ENCODE assay signal across 8 cellular contexts in genomic region chr15:48177875-48178611, GRCh38. TPM values are rescaled to one million over a fixed set of nuclear protein-coding genes. Genes with fewer than 3 reads are reported as not detected.
DNase-seq lines count a peak whose midpoint lies in the region; ATAC-seq and TF ChIP-seq lines count a peak whose summit lies in the region.

Gene MYEF2, minus strand, starts transcription at chr15:48178295. Its CDS starts 58 bp downstream, at chr15:48178237.

- no peaks in the 10 kb centered on the region for H3F3A ChIP-seq in OCI-LY1 (ENCODE audit: insufficient read depth, low read length)

- H3K27ac ChIP-seq in BLaER1 treated with 17β-estradiol and CSF1 and Interleukin-3, amounts not matched to agents 10 nM and 100 nM: peak within 1 kb of the TSS; percentile 59 to 80 (median 66); a peak in 21 of 22 replicates
- peak within 1 kb of the TSS; percentile 13 for H3K27ac ChIP-seq in OCI-LY1 (ENCODE audit: low read depth, low read length, poor library complexity, severe bottlenecking)

- peak within 1 kb of the TSS; percentile 93 for H3K27ac Mint-ChIP-seq in activated T-helper 2 cell treated with anti-CD3 and anti-CD28 coated beads, Interferon-gamma antibody, Interleukin-2, Interleukin-4, amounts not matched to agents 10 μg/mL and 5 μg/mL and 100 μg/mL, durations not matched to agents 14 hours and 24 hours and 36 hours
- H3K27ac Mint-ChIP-seq in naive thymus-derived CD8-positive, alpha-beta T cell: peak within 1 kb of the TSS; percentile 78 to 96 (median 92)

- H3K9me3 ChIP-seq in BLaER1 treated with 17β-estradiol and CSF1 and Interleukin-3, amounts not matched to agents 10 nM and 100 nM (replicated peaks in 1 of 11): peaks cover 0 to 6% (median 0%) of the 10 kb centered on the region in 11 experiments; a peak in 3 of 22 replicates
- H3K9me3 ChIP-seq in OCI-LY1 (ENCODE audit: low read length): 0 out of 2 replicates have a peak, but pooled peaks cover 2% of the 10 kb centered on the region

- no peaks in the 10 kb centered on the region for H3K36me3 ChIP-seq in BLaER1 treated with 17β-estradiol and CSF1 and Interleukin-3, amounts not matched to agents 10 nM and 100 nM
- H3K36me3 ChIP-seq in OCI-LY1 (ENCODE audit: insufficient read depth, low read length): no peaks in the 10 kb centered on the region

- H3K36me3 Mint-ChIP-seq in activated T-helper 2 cell treated with anti-CD3 and anti-CD28 coated beads, Interferon-gamma antibody, Interleukin-2, Interleukin-4, amounts not matched to agents 10 μg/mL and 5 μg/mL and 100 μg/mL, durations not matched to agents 14 hours and 24 hours and 36 hours (ENCODE audit: low read depth): peaks cover 26% of the 10 kb centered on the region
- peaks cover 2 to 7% (median 7%) of the 10 kb centered on the region in 3 donors for H3K36me3 Mint-ChIP-seq in naive thymus-derived CD8-positive, alpha-beta T cell

- TF ChIP-seq CTCF in OCI-LY1 (IDR thresholded peaks at IDR 0.05; ENCODE audit: low read length) (no peak), fibroblast of pulmonary artery (IDR thresholded peaks at IDR 0.05; ENCODE audit: low read length, missing control alignments) (no peak)

- H3K4me2 ChIP-seq in BLaER1 treated with 17β-estradiol and CSF1 and Interleukin-3, amounts not matched to agents 10 nM and 100 nM: peak within 1 kb of the TSS; percentile 47 to 68 (median 58)
- H3K4me2 ChIP-seq in OCI-LY1 (ENCODE audit: low read length): peak within 1 kb of the TSS; percentile 83

- ATAC-seq in GM19351 (IDR thresholded peaks at IDR 0.05; ENCODE audit: unreplicated experiment) (peak; percentile 80), HG03520 (IDR thresholded peaks at IDR 0.05; ENCODE audit: unreplicated experiment) (peak; percentile 74)
- ATAC-seq in naive thymus-derived CD8-positive, alpha-beta T cell: peak; percentile 79 to 81

- H3K4me3 Mint-ChIP-seq in activated T-helper 2 cell treated with anti-CD3 and anti-CD28 coated beads, Interferon-gamma antibody, Interleukin-2, Interleukin-4, amounts not matched to agents 10 μg/mL and 5 μg/mL and 100 μg/mL, durations not matched to agents 14 hours and 24 hours and 36 hours (ENCODE audit: low read depth): peak within 1 kb of the TSS; percentile 90
- H3K4me3 Mint-ChIP-seq in naive thymus-derived CD8-positive, alpha-beta T cell: peak within 1 kb of the TSS; percentile 90 to 96 (median 94)

- peaks cover 18% of the 10 kb centered on the region for H3K4me1 Mint-ChIP-seq in activated T-helper 2 cell treated with anti-CD3 and anti-CD28 coated beads, Interferon-gamma antibody, Interleukin-2, Interleukin-4, amounts not matched to agents 10 μg/mL and 5 μg/mL and 100 μg/mL, durations not matched to agents 14 hours and 24 hours and 36 hours (ENCODE audit: low read depth)
- peaks cover 11 to 21% (median 16%) of the 10 kb centered on the region in 4 donors for H3K4me1 Mint-ChIP-seq in naive thymus-derived CD8-positive, alpha-beta T cell

- POLR2A ChIA-PET in naive thymus-derived CD8-positive, alpha-beta T cell (lab: Charles Lee): no interaction called here

- H3K4me3 ChIP-seq in BLaER1 treated with 17β-estradiol and CSF1 and Interleukin-3, amounts not matched to agents 10 nM and 100 nM: peak within 1 kb of the TSS; percentile 56 to 74 (median 64)
- H3K4me3 ChIP-seq in OCI-LY1 (ENCODE audit: low read depth, low read length, poor library complexity, severe bottlenecking) (peak within 1 kb of the TSS; percentile 69), fibroblast of pulmonary artery (replicated peaks; ENCODE audit: low read depth, low read length) (peak within 1 kb of the TSS; percentile 51)

- H3K79me2 ChIP-seq in OCI-LY1 (ENCODE audit: insufficient read depth, low read length): peaks cover 41% of the 10 kb centered on the region

- no peaks in the 10 kb centered on the region for H3K9me2 ChIP-seq in OCI-LY1 (ENCODE audit: low read depth, low read length)

- peak within 1 kb of the TSS; percentile 68 to 85 (median 76) for H3K9ac ChIP-seq in BLaER1 treated with 17β-estradiol and CSF1 and Interleukin-3, amounts not matched to agents 10 nM and 100 nM
- H3K9ac ChIP-seq in OCI-LY1 (ENCODE audit: low read length): peak within 1 kb of the TSS; percentile 81

- intact Hi-C loops in activated T-helper 2 cell treated with anti-CD3 and anti-CD28 coated beads, Interferon-gamma antibody, Interleukin-2, Interleukin-4, amounts not matched to agents 10 μg/mL and 5 μg/mL and 100 μg/mL, durations not matched to agents 14 hours and 24 hours and 36 hours (cut with micrococcal nuclease): loop anchor here (5.0 kb wide), 1 partner anchor 154 kb away; the partner anchor contains the start of gene DUT

- no peaks in the 10 kb centered on the region; a peak in 1 of 22 replicates for H3K27me3 ChIP-seq in BLaER1 treated with 17β-estradiol and CSF1 and Interleukin-3, amounts not matched to agents 10 nM and 100 nM
- H3K27me3 ChIP-seq in OCI-LY1 (ENCODE audit: insufficient read depth, low read length): no peaks in the 10 kb centered on the region

- H4K20me1 ChIP-seq in BLaER1 treated with 17β-estradiol and CSF1 and Interleukin-3, amounts not matched to agents 10 nM and 100 nM: no peaks in the 10 kb centered on the region
- H4K20me1 ChIP-seq in OCI-LY1 (ENCODE audit: insufficient read depth, low read length): no peaks in the 10 kb centered on the region

- DNase-seq in activated T-helper 2 cell treated with anti-CD3 and anti-CD28 coated beads, Interferon-gamma antibody, Interleukin-2, Interleukin-4, amounts not matched to agents 10 μg/mL and 5 μg/mL and 100 μg/mL, durations not matched to agents 14 hours and 24 hours and 36 hours (ENCODE audit: low spot score): peak; percentile 73
- DNase-seq in fibroblast of pulmonary artery (ENCODE audit: low read depth): peak; percentile 48
- peak; percentile 41 to 88 (median 61) for DNase-seq in naive thymus-derived CD8-positive, alpha-beta T cell
- DNase-seq in stimulated activated naive CD4-positive, alpha-beta T cell (lab: John Stamatoyannopoulos, UW): peak; percentile 6 to 75 (median 45)

- H3K4me1 ChIP-seq in BLaER1 treated with 17β-estradiol and CSF1 and Interleukin-3, amounts not matched to agents 10 nM and 100 nM: peaks cover 0 to 8% (median 0%) of the 10 kb centered on the region in 10 experiments; a peak in 5 of 20 replicates
- peaks cover 30% of the 10 kb centered on the region for H3K4me1 ChIP-seq in OCI-LY1 (ENCODE audit: insufficient read depth, low read length, severe bottlenecking)

- peaks cover 17% of the 10 kb centered on the region for H3K27me3 Mint-ChIP-seq in activated T-helper 2 cell treated with anti-CD3 and anti-CD28 coated beads, Interferon-gamma antibody, Interleukin-2, Interleukin-4, amounts not matched to agents 10 μg/mL and 5 μg/mL and 100 μg/mL, durations not matched to agents 14 hours and 24 hours and 36 hours (ENCODE audit: low read depth)
- H3K27me3 Mint-ChIP-seq in naive thymus-derived CD8-positive, alpha-beta T cell: peaks cover 5 to 25% (median 15%) of the 10 kb centered on the region in 5 donors

- H3K9me3 Mint-ChIP-seq in activated T-helper 2 cell treated with anti-CD3 and anti-CD28 coated beads, Interferon-gamma antibody, Interleukin-2, Interleukin-4, amounts not matched to agents 10 μg/mL and 5 μg/mL and 100 μg/mL, durations not matched to agents 14 hours and 24 hours and 36 hours: peaks cover 17% of the 10 kb centered on the region
- peaks cover 0 to 9% (median 3%) of the 10 kb centered on the region in 9 donors for H3K9me3 Mint-ChIP-seq in naive thymus-derived CD8-positive, alpha-beta T cell

- H2AFZ ChIP-seq in OCI-LY1 (ENCODE audit: low read length): peak within 1 kb of the TSS; percentile 99

RNA-seq across cellular contexts. Expression of gene MYEF2, which starts in this region (rescaled TPM):
- 36.3 and 37.7 TPM in 2 replicates for total RNA-seq in activated T-helper 2 cell treated with anti-CD3 and anti-CD28 coated beads, Interferon-gamma antibody, Interleukin-2, Interleukin-4, amounts not matched to agents 10 μg/mL and 5 μg/mL and 100 μg/mL, durations not matched to agents 14 hours and 24 hours and 36 hours
- 10 to 100 TPM; 19.6 to 24.5 TPM for total RNA-seq in naive thymus-derived CD8-positive, alpha-beta T cell
- polyA plus RNA-seq in naive thymus-derived CD8-positive, alpha-beta T cell: 1 to 10 TPM in 2 of 3 donors, under 1 TPM in 1; 0.81 to 2.4 (median 2.3) TPM

Comparison
In these comparisons a context has a peak if more than half of its experiments do, and no peak if none do; other contexts are left out.
1. Peak in every context shown above with its lines: DNase-seq, ATAC-seq, H3K4me3 ChIP-seq and H3K27ac ChIP-seq.